8 cellular contexts compared by ENCODE assay signal in genomic region chr1:37947364-37947763, GRCh38. TPM values are rescaled to one million over a fixed set of nuclear protein-coding genes. Genes with fewer than 3 reads are reported as not detected.
A peak's percentile ranks its signal among the peaks of the same experiment; 100 is the strongest.
DNase-seq lines count a peak whose midpoint lies in the region; ATAC-seq and TF ChIP-seq lines count a peak whose summit lies in the region.

No MANE protein-coding gene starts in this region.

- no peak for DNase-seq in T-helper 2 cell treated with Interferon-gamma antibody and Interleukin-4, amounts not matched to agents 5 μg/mL and 100 μg/mL, for 36 hours (ENCODE audit: low spot score)
- DNase-seq in T-helper 2 cell (no peak), UCSD-AML1 (lab: John Stamatoyannopoulos, UW; ENCODE audit: unreplicated experiment) (peak; percentile 35), DMS114 treated with DMSO at 0.1 percent for 48 hours (lab: John Stamatoyannopoulos, UW; ENCODE audit: unreplicated experiment) (no peak), omental fat pad (ENCODE audit: low spot score) (no peak)
- DNase-seq in stimulated activated naive CD8-positive, alpha-beta T cell treated with anti-CD3 and anti-CD28 coated beads, Interleukin-15, amount 100 ng/mL, for 72 hours = no peak

- no peaks in the 10 kb centered on the region for H3K9me3 ChIP-seq in iPS-20b (ENCODE audit: insufficient read depth, low read depth, low read length)

- no peak overlapping the region for H3K9ac ChIP-seq in iPS-20b (ENCODE audit: low read depth, low read length)

- H3K27ac ChIP-seq in iPS-20b (ENCODE audit: low read length) = no peak overlapping the region

- H3K4me3 ChIP-seq in iPS-20b (ENCODE audit: low read length) = peak overlapping the region; percentile 75; the same call in 1 of the 2 replicates

- H3K27ac Mint-ChIP-seq in T-helper 2 cell treated with Interferon-gamma antibody and Interleukin-4, amounts not matched to agents 5 μg/mL and 100 μg/mL, for 36 hours = peak overlapping the region; percentile 96
- peak overlapping the region; percentile 100 for H3K27ac Mint-ChIP-seq in stimulated activated naive CD8-positive, alpha-beta T cell treated with anti-CD3 and anti-CD28 coated beads, Interleukin-15, amount 100 ng/mL, for 72 hours

- ATAC-seq in stimulated activated naive CD8-positive, alpha-beta T cell treated with anti-CD3 and anti-CD28 coated beads, Interleukin-15, amount 100 ng/mL, for 72 hours = peak; percentile 38
- ATAC-seq in HG02884 (IDR thresholded peaks at IDR 0.05; ENCODE audit: unreplicated experiment) (no peak), omental fat pad (ENCODE audit: low FRiP score) (no peak)

- peaks cover 4% of the 10 kb centered on the region; the same call in 1 of the 2 replicates for H3K4me1 ChIP-seq in iPS-20b (ENCODE audit: insufficient read depth, low read length)

- H3K4me3 Mint-ChIP-seq in T-helper 2 cell treated with Interferon-gamma antibody and Interleukin-4, amounts not matched to agents 5 μg/mL and 100 μg/mL, for 36 hours = peak overlapping the region; percentile 90
- H3K4me3 Mint-ChIP-seq in stimulated activated naive CD8-positive, alpha-beta T cell treated with anti-CD3 and anti-CD28 coated beads, Interleukin-15, amount 100 ng/mL, for 72 hours = peak overlapping the region; percentile 94 to 98

- no peaks in the 10 kb centered on the region for H3K27me3 Mint-ChIP-seq in T-helper 2 cell treated with Interferon-gamma antibody and Interleukin-4, amounts not matched to agents 5 μg/mL and 100 μg/mL, for 36 hours (ENCODE audit: low read depth)
- no peaks in the 10 kb centered on the region for H3K27me3 Mint-ChIP-seq in stimulated activated naive CD8-positive, alpha-beta T cell treated with anti-CD3 and anti-CD28 coated beads, Interleukin-15, amount 100 ng/mL, for 72 hours

- no peaks in the 10 kb centered on the region for H3K27me3 ChIP-seq in iPS-20b (ENCODE audit: insufficient read depth, low read length)

- H3K4me1 Mint-ChIP-seq in T-helper 2 cell treated with Interferon-gamma antibody and Interleukin-4, amounts not matched to agents 5 μg/mL and 100 μg/mL, for 36 hours (ENCODE audit: low read depth) = peaks cover 15% of the 10 kb centered on the region
- peaks cover 38% of the 10 kb centered on the region for H3K4me1 Mint-ChIP-seq in stimulated activated naive CD8-positive, alpha-beta T cell treated with anti-CD3 and anti-CD28 coated beads, Interleukin-15, amount 100 ng/mL, for 72 hours

- H3K9me3 Mint-ChIP-seq in T-helper 2 cell treated with Interferon-gamma antibody and Interleukin-4, amounts not matched to agents 5 μg/mL and 100 μg/mL, for 36 hours = no peaks in the 10 kb centered on the region
- no peaks in the 10 kb centered on the region for H3K9me3 Mint-ChIP-seq in stimulated activated naive CD8-positive, alpha-beta T cell treated with anti-CD3 and anti-CD28 coated beads, Interleukin-15, amount 100 ng/mL, for 72 hours

- TF ChIP-seq CTCF in omental fat pad (IDR thresholded peaks at IDR 0.05) = no peak

- H3K36me3 ChIP-seq in iPS-20b (ENCODE audit: insufficient read depth, low read depth, low read length) = no peaks in the 10 kb centered on the region

- peaks cover 3% of the 10 kb centered on the region for H3K36me3 Mint-ChIP-seq in T-helper 2 cell treated with Interferon-gamma antibody and Interleukin-4, amounts not matched to agents 5 μg/mL and 100 μg/mL, for 36 hours (ENCODE audit: low read depth)

RNA-seq across cellular contexts. Expression of gene INPP5B, which starts 0.5 kb away (rescaled TPM):
- 10 to 100 TPM; 16.2 to 45.6 (median 27.0) TPM for total RNA-seq in omental fat pad

RNA-seq across cellular contexts. Expression of gene SF3A3, which starts 42.5 kb away (rescaled TPM):
- 10 to 100 TPM; 37.0 to 76.6 (median 50.4) TPM for total RNA-seq in omental fat pad

RNA-seq across cellular contexts. Expression of gene FHL3, which starts 58.0 kb away (rescaled TPM):
- 10 to 100 TPM in 3 of 4 donors, 1 to 10 TPM in 1; 9.2 to 27.6 (median 16.4) TPM for total RNA-seq in omental fat pad
